ENCODE assay signal across 13 cellular contexts in genomic region chr7:90858546-90858945, GRCh38.
"Had no signal": no experiment of that assay in that cellular context is flagged by ENCODE, and none has a peak within 500 bp of the region (broad histone marks: within the 10 kb centered on the region; RNA-seq: fewer than 3 reads in every experiment).

No MANE protein-coding gene starts in this region.

- DNase-seq: activated CD4-positive, alpha-beta memory T cell treated with anti-CD3 and anti-CD28 coated beads for 36 hours; activated CD4-positive, CD25-positive, alpha-beta regulatory T cell treated with anti-CD3 and anti-CD28 coated beads, Interleukin-2, amount 50 U/mL, for 72 hours; activated gamma-delta T cell treated with Interleukin-2 at 50 U/mL for 16 hours; activated naive CD8-positive, alpha-beta T cell treated with anti-CD3 and anti-CD28 coated beads for 36 hours; activated T-cell treated with anti-CD3 and anti-CD28 coated beads, Interleukin-2, amount 50 U/mL, for 48 hours; dermis blood vessel endothelial cell; islet precursor cell; natural killer cell; right cardiac atrium; small intestine; tibial artery had no signal

- H3K9me3 Mint-ChIP-seq: activated CD4-positive, alpha-beta memory T cell treated with anti-CD3 and anti-CD28 coated beads for 36 hours; activated naive CD8-positive, alpha-beta T cell treated with anti-CD3 and anti-CD28 coated beads for 36 hours had no signal

- H3K4me3 Mint-ChIP-seq: activated CD4-positive, alpha-beta memory T cell treated with anti-CD3 and anti-CD28 coated beads for 36 hours; activated naive CD8-positive, alpha-beta T cell treated with anti-CD3 and anti-CD28 coated beads for 36 hours; natural killer cell had no signal

- ATAC-seq: gastroesophageal sphincter, left lobe of liver, natural killer cell, right cardiac atrium had no signal

- H3K27me3 Mint-ChIP-seq: activated CD4-positive, alpha-beta memory T cell treated with anti-CD3 and anti-CD28 coated beads for 36 hours; activated naive CD8-positive, alpha-beta T cell treated with anti-CD3 and anti-CD28 coated beads for 36 hours had no signal

- H3K36me3 Mint-ChIP-seq: activated CD4-positive, alpha-beta memory T cell treated with anti-CD3 and anti-CD28 coated beads for 36 hours; activated naive CD8-positive, alpha-beta T cell treated with anti-CD3 and anti-CD28 coated beads for 36 hours; natural killer cell had no signal

- H3K4me1 Mint-ChIP-seq: activated naive CD8-positive, alpha-beta T cell treated with anti-CD3 and anti-CD28 coated beads for 36 hours; natural killer cell had no signal

- H3K27ac Mint-ChIP-seq: activated CD4-positive, alpha-beta memory T cell treated with anti-CD3 and anti-CD28 coated beads for 36 hours; activated naive CD8-positive, alpha-beta T cell treated with anti-CD3 and anti-CD28 coated beads for 36 hours; natural killer cell had no signal

- FAIRE-seq: small intestine had no signal
